Comparison of ENCODE assay signal across 12 cellular contexts in the genomic region with DNA sequence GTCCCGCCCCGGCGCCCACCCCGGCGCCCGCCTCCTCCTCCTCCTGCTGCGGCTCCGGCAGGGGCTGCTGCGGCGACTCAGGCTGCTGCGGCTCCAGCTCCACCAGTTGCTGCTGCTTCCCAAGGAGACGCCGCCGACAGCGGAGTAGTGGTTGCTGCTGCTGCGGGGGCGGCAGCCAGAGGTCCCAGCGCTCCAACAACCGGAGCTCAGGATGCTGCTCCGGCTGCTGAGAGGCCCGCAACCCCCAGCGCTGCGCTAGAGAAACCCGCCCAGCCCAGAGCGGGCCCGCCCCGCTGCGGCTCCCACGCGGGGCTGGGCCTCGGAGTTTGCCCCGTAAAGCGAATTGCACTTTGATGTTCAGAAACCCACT. TPM values are rescaled to one million over a fixed set of nuclear protein-coding genes. Genes with fewer than 3 reads are reported as not detected.
A peak's percentile ranks its signal among the peaks of the same experiment; 100 is the strongest.
DNase-seq lines count a peak whose midpoint lies in the region; ATAC-seq, FAIRE-seq and TF ChIP-seq lines count a peak whose summit lies in the region.
"Had no signal": no experiment of that assay in that cellular context is flagged by ENCODE, and none has a peak within 500 bp of the region (broad histone marks: within the 10 kb centered on the region; RNA-seq: fewer than 3 reads in every experiment).

No MANE protein-coding gene starts in this region.

- no peak for FAIRE-seq in K562 (lab: Jason Lieb, UNC)
- FAIRE-seq: TTC549 had no signal

- no peak overlapping the region for H3K4me2 ChIP-seq in K562 (ENCODE audit: insufficient read depth, low read length)

- no peaks in the 10 kb centered on the region; the same call in 1 of the 2 replicates for H4K20me1 ChIP-seq in K562 (replicated peaks; ENCODE audit: control insufficient read depth, insufficient read depth, low read length)

- H3K4me1 Mint-ChIP-seq in MCF 10A (ENCODE audit: insufficient read depth, unreplicated experiment), result peaks cover 15% of the 10 kb centered on the region
- peaks cover 2% of the 10 kb centered on the region for H3K4me1 Mint-ChIP-seq in activated naive CD4-positive, alpha-beta T cell treated with anti-CD3 and anti-CD28 coated beads for 36 hours (ENCODE audit: low read depth)

- H3K27me3 ChIP-seq in breast epithelium, result peaks cover 4 to 31% of the 10 kb centered on the region in 2 donors
- H3K27me3 ChIP-seq in K562 (ENCODE audit: control insufficient read depth in 2 of 2, insufficient read depth in 2 of 2, low read length in 2 of 2), result peaks cover 12 to 24% of the 10 kb centered on the region in 2 experiments; a peak in 3 of 5 replicates
- H3K27me3 ChIP-seq in transverse colon, result peaks cover 67% of the 10 kb centered on the region

- peak overlapping the region; percentile 5 to 59 (median 27) for H3K4me3 ChIP-seq in breast epithelium
- no peak overlapping the region for H3K4me3 ChIP-seq in K562
- H3K4me3 ChIP-seq in transverse colon, result peak overlapping the region in 3 of 4 donors; percentile 7 to 41 (median 22)

- H3K4me1 ChIP-seq in breast epithelium, result no peaks in the 10 kb centered on the region
- peaks cover 0 to 6% of the 10 kb centered on the region in 2 experiments; a peak in 1 of 5 replicates for H3K4me1 ChIP-seq in K562 (replicated peaks in 1 of 2; ENCODE audit: control insufficient read depth in 2 of 2, insufficient read depth in 2 of 2, low read length in 2 of 2)
- peaks cover 0 to 9% (median 8%) of the 10 kb centered on the region in 4 donors for H3K4me1 ChIP-seq in transverse colon

- no peaks in the 10 kb centered on the region for H3K9me3 Mint-ChIP-seq in MCF 10A (ENCODE audit: unreplicated experiment)
- H3K9me3 Mint-ChIP-seq in activated naive CD4-positive, alpha-beta T cell treated with anti-CD3 and anti-CD28 coated beads for 36 hours, result no peaks in the 10 kb centered on the region

- DNase-seq in breast epithelium (ENCODE audit: low spot score in 2 of 2) (no peak), MCF 10A (ENCODE audit: unreplicated experiment) (no peak), K562 (ENCODE audit: extremely low read depth in 1 of 4, low spot score in 3 of 4) (no peak), kidney tubule cell (ENCODE audit: low spot score) (peak; percentile 13), transverse colon (no peak), medulla oblongata (ENCODE audit: extremely low spot score) (no peak), activated T-cell treated with anti-CD3 and anti-CD28 coated beads for 4 hours (no peak)
- no peak for DNase-seq in activated naive CD4-positive, alpha-beta T cell treated with anti-CD3 and anti-CD28 coated beads for 36 hours
- DNase-seq: GF-D8, NCI-H187 treated with DMSO at 0.1 percent for 48 hours, spleen had no signal

- TF ChIP-seq POLR2A in breast epithelium (IDR thresholded peaks at IDR 0.05) (no peak), K562 (conservative IDR thresholded peaks at IDR 0.05) (no peak), transverse colon (IDR thresholded peaks at IDR 0.05) (no peak)

- BruUV-seq in MCF 10A (replicated peaks; lab: Mats Ljungman, UMichigan) (no TSS peak), K562 (replicated peaks; lab: Mats Ljungman, UMichigan) (no TSS peak)

- in situ Hi-C loops in K562 (cut with MboI), result no loop called here
- in situ Hi-C loops in transverse colon (cut with MboI; ENCODE audit: low pct_ligation_motif_present in 1 of 4, low pct_unique_long_range_greater_than_20kb in 1 of 4, low sequenced_read_pairs in 3 of 4), result no loop called here

- no peak for TF ChIP-seq RAD21 in K562 (CRISPR knock-in tag; conservative IDR thresholded peaks at IDR 0.05 in 1 of 2, IDR thresholded peaks at IDR 0.05 in 1 of 2)

- H3K36me3 Mint-ChIP-seq in MCF 10A (ENCODE audit: insufficient read depth, unreplicated experiment), result no peaks in the 10 kb centered on the region
- H3K36me3 Mint-ChIP-seq in activated naive CD4-positive, alpha-beta T cell treated with anti-CD3 and anti-CD28 coated beads for 36 hours (ENCODE audit: low read depth), result no peaks in the 10 kb centered on the region

- H3K27me3 Mint-ChIP-seq in MCF 10A (ENCODE audit: insufficient read depth, unreplicated experiment), result no peaks in the 10 kb centered on the region
- peaks cover 54% of the 10 kb centered on the region for H3K27me3 Mint-ChIP-seq in activated naive CD4-positive, alpha-beta T cell treated with anti-CD3 and anti-CD28 coated beads for 36 hours (ENCODE audit: low read depth)

- H3K27ac ChIP-seq in breast epithelium (no peak overlapping the region), K562 (ENCODE audit: extremely low read depth, low read depth, low read length) (no peak overlapping the region), transverse colon (no peak overlapping the region)
- H3K27ac ChIP-seq: spleen had no signal

- WGBS in K562 (ENCODE audit: insufficient coverage, low coverage, missing lambda C conversion rate), result 1% methylated on average over 16 of the region's 33 CpGs
- 3% methylated on average over 14 of the region's 33 CpGs; no CpG with 5 or more reads in 1 of the 2 donors for WGBS in transverse colon (ENCODE audit: low coverage in 1 of 2), 2 donors

- H3K9me3 ChIP-seq in breast epithelium (no peaks in the 10 kb centered on the region), K562 (replicated peaks; ENCODE audit: control insufficient read depth, insufficient read depth, low read depth, low read length) (no peaks in the 10 kb centered on the region), transverse colon (no peaks in the 10 kb centered on the region)
- H3K9me3 ChIP-seq: spleen had no signal

- TF ChIP-seq CTCF in breast epithelium (IDR thresholded peaks at IDR 0.05), result no peak
- TF ChIP-seq CTCF in MCF 10A (IDR thresholded peaks at IDR 0.05; ENCODE audit: unreplicated experiment), result no peak
- TF ChIP-seq CTCF in K562 (IDR thresholded peaks at IDR 0.05 in 2 of 3, conservative IDR thresholded peaks at IDR 0.05 in 1 of 3; ENCODE audit: insufficient read depth in 2 of 3, low read depth in 1 of 3, low read length in 3 of 3), result no peak
- TF ChIP-seq CTCF in transverse colon (IDR thresholded peaks at IDR 0.05), result no peak

- H3K9me1 ChIP-seq in K562 (ENCODE audit: control insufficient read depth, insufficient read depth, low read length), result no peaks in the 10 kb centered on the region

- no peak overlapping the region for H2AFZ ChIP-seq in K562 (ENCODE audit: low read depth, low read length)

- no peak overlapping the region for H3K9ac ChIP-seq in K562 (ENCODE audit: insufficient read depth in 1 of 2, low read depth in 2 of 2, low read length in 2 of 2)

- CTCF ChIA-PET in MCF 10A (lab: Yijun Ruan, JAX) (interaction anchor here (0.9 to 3.4 kb wide), 2 partner anchors 18 to 330 kb away, joined by 3 to 18 read pairs; no protein-coding TSS in a partner anchor), K562 (lab: Yijun Ruan, JAX; ENCODE audit: low intra/inter-chr PET ratio) (no interaction called here)
- CTCF ChIA-PET in activated naive CD4-positive, alpha-beta T cell treated with anti-CD3 and anti-CD28 coated beads for 36 hours (lab: Charles Lee), result interaction anchor here (0.9 kb wide), 1 partner anchor 74 kb away, joined by 3 read pairs; no protein-coding TSS in a partner anchor

- TF ChIP-seq EP300 in K562 (IDR thresholded peaks at IDR 0.05; ENCODE audit: low read length) (no peak), transverse colon (IDR thresholded peaks at IDR 0.05; ENCODE audit: low read depth) (no peak)

- POLR2A ChIA-PET in MCF 10A (lab: Yijun Ruan, JAX) (no interaction called here), K562 (lab: Yijun Ruan, JAX) (no interaction called here)

- no peak overlapping the region for H3K4me3 Mint-ChIP-seq in MCF 10A (ENCODE audit: unreplicated experiment)
- H3K4me3 Mint-ChIP-seq in activated naive CD4-positive, alpha-beta T cell treated with anti-CD3 and anti-CD28 coated beads for 36 hours, result no peak overlapping the region

- no peak; the same call in 2 of the 3 replicates for ATAC-seq in K562

- no peaks in the 10 kb centered on the region for H3K36me3 ChIP-seq in breast epithelium
- H3K36me3 ChIP-seq in K562 (ENCODE audit: control insufficient read depth, insufficient read depth, low read length), result no peaks in the 10 kb centered on the region
- H3K36me3 ChIP-seq in transverse colon, result no peaks in the 10 kb centered on the region
- H3K36me3 ChIP-seq: spleen had no signal

- H3K27ac Mint-ChIP-seq in MCF 10A (ENCODE audit: low read depth, unreplicated experiment), result no peak overlapping the region
- H3K27ac Mint-ChIP-seq in activated naive CD4-positive, alpha-beta T cell treated with anti-CD3 and anti-CD28 coated beads for 36 hours, result no peak overlapping the region

- intact Hi-C loops in breast epithelium (cut with DNase I; ENCODE audit: low total_unique reads) (no loop called here), MCF 10A (cut with micrococcal nuclease) (no loop called here), K562 (cut with micrococcal nuclease) (no loop called here), transverse colon (cut with DNase I; ENCODE audit: low total_unique reads) (no loop called here)
- intact Hi-C loops in activated naive CD4-positive, alpha-beta T cell treated with anti-CD3 and anti-CD28 coated beads for 36 hours (cut with micrococcal nuclease), result no loop called here

- H3K79me2 ChIP-seq in K562 (ENCODE audit: control insufficient read depth, insufficient read depth, low read length), result no peaks in the 10 kb centered on the region

RNA-seq across cellular contexts. Expression of a gene that starts 1.2 kb away (rescaled TPM):
- total RNA-seq in breast epithelium, result not detected
- not detected in 2 replicates for total RNA-seq in MCF 10A (2022)
- total RNA-seq in K562 (2011; cell fraction: chromatin; rRNA removed; ENCODE audit: low replicate concordance), result not detected in 2 replicates
- total RNA-seq in K562 (2011; cell fraction: nucleolus; rRNA removed), result not detected in 2 replicates
- total RNA-seq in K562 (2011; cell fraction: nucleoplasm; rRNA removed), result not detected in 2 replicates
- total RNA-seq in K562 (2014; rRNA removed), result not detected in 2 replicates
- not detected in 2 replicates for total RNA-seq in K562 (2014; rRNA removed; fragmentation: Illumina TruSeq; extraction: Trizol)
- not detected in 2 replicates for total RNA-seq in K562 (2015; rRNA removed; fragmentation: Illumina TruSeq; extraction: Trizol)
- total RNA-seq in K562 (2021), result not detected in 2 replicates
- not detected in 2 replicates for polyA plus RNA-seq in K562 (2011; rRNA removed)
- polyA plus RNA-seq in K562 (2011; cell fraction: cytosol; rRNA removed), result not detected in 2 replicates
- polyA plus RNA-seq in K562 (2011; cell fraction: nucleus; rRNA removed), result not detected in 2 replicates
- polyA plus RNA-seq in K562 (2012), result not detected in 2 replicates
- not detected in 2 replicates for polyA plus RNA-seq in K562 (2014; fragmentation: Illumina TruSeq; extraction: Trizol)
- not detected for polyA plus RNA-seq in K562 (2014; fragmentation: Nextera tagmentation; extraction: Ambion mirVana)
- polyA plus RNA-seq in K562 (2014; rRNA removed), result not detected in 2 replicates
- not detected in 2 replicates for polyA minus RNA-seq in K562 (2011; rRNA and poly(A)+ RNA removed)
- not detected in 2 replicates for polyA minus RNA-seq in K562 (2011; cell fraction: cytosol; rRNA and poly(A)+ RNA removed)
- not detected in 2 replicates for polyA minus RNA-seq in K562 (2011; cell fraction: nucleus; rRNA and poly(A)+ RNA removed)
- not detected for total RNA-seq in transverse colon
- not detected for total RNA-seq in activated naive CD4-positive, alpha-beta T cell treated with anti-CD3 and anti-CD28 coated beads for 36 hours
- total RNA-seq: spleen had no signal

RNA-seq across cellular contexts. Expression of a gene that starts 4.8 kb away (rescaled TPM):
- not detected for total RNA-seq in breast epithelium
- not detected in 2 replicates for total RNA-seq in MCF 10A (2022)
- not detected in 2 replicates for total RNA-seq in K562 (2011; cell fraction: chromatin; rRNA removed; ENCODE audit: low replicate concordance)
- not detected in 2 replicates for total RNA-seq in K562 (2011; cell fraction: nucleolus; rRNA removed)
- total RNA-seq in K562 (2011; cell fraction: nucleoplasm; rRNA removed), result not detected in 2 replicates
- not detected in 2 replicates for total RNA-seq in K562 (2014; rRNA removed)
- not detected in 2 replicates for total RNA-seq in K562 (2014; rRNA removed; fragmentation: Illumina TruSeq; extraction: Trizol)
- total RNA-seq in K562 (2015; rRNA removed; fragmentation: Illumina TruSeq; extraction: Trizol), result not detected in 2 replicates
- not detected in 2 replicates for total RNA-seq in K562 (2021)
- not detected in 2 replicates for polyA plus RNA-seq in K562 (2011; rRNA removed)
- not detected in 2 replicates for polyA plus RNA-seq in K562 (2011; cell fraction: cytosol; rRNA removed)
- polyA plus RNA-seq in K562 (2011; cell fraction: nucleus; rRNA removed), result not detected in 2 replicates
- polyA plus RNA-seq in K562 (2012), result not detected in 2 replicates
- polyA plus RNA-seq in K562 (2014; fragmentation: Illumina TruSeq; extraction: Trizol), result not detected in 2 replicates
- polyA plus RNA-seq in K562 (2014; fragmentation: Nextera tagmentation; extraction: Ambion mirVana), result not detected
- not detected in 2 replicates for polyA plus RNA-seq in K562 (2014; rRNA removed)
- not detected in 2 replicates for polyA minus RNA-seq in K562 (2011; rRNA and poly(A)+ RNA removed)
- not detected in 2 replicates for polyA minus RNA-seq in K562 (2011; cell fraction: cytosol; rRNA and poly(A)+ RNA removed)
- polyA minus RNA-seq in K562 (2011; cell fraction: nucleus; rRNA and poly(A)+ RNA removed), result not detected in 2 replicates
- not detected for total RNA-seq in transverse colon
- not detected for total RNA-seq in activated naive CD4-positive, alpha-beta T cell treated with anti-CD3 and anti-CD28 coated beads for 36 hours
- total RNA-seq: spleen had no signal
- polyA plus RNA-seq: spleen had no signal

RNA-seq across cellular contexts. Expression of a gene that starts 51.1 kb away (rescaled TPM):
- total RNA-seq in breast epithelium (not detected), MCF 10A (2022) (not detected in 2 replicates), K562 (2014; rRNA removed) (not detected in 2 replicates), K562 (2014; rRNA removed; fragmentation: Illumina TruSeq; extraction: Trizol) (not detected in 2 replicates), K562 (2015; rRNA removed; fragmentation: Illumina TruSeq; extraction: Trizol) (not detected in 2 replicates), K562 (2021) (not detected in 2 replicates), transverse colon (not detected)
- total RNA-seq in K562 (2011; cell fraction: chromatin; rRNA removed; ENCODE audit: low replicate concordance), result not detected in 2 replicates
- total RNA-seq in K562 (2011; cell fraction: nucleolus; rRNA removed), result not detected in 2 replicates
- total RNA-seq in K562 (2011; cell fraction: nucleoplasm; rRNA removed), result not detected in 2 replicates
- polyA plus RNA-seq in K562 (2011; rRNA removed) (not detected in 2 replicates), K562 (2014; fragmentation: Illumina TruSeq; extraction: Trizol) (not detected in 2 replicates), K562 (2014; fragmentation: Nextera tagmentation; extraction: Ambion mirVana) (not detected), K562 (2014; rRNA removed) (not detected in 2 replicates)
- polyA plus RNA-seq in K562 (2011; cell fraction: cytosol; rRNA removed), result not detected in 2 replicates
- not detected in 2 replicates for polyA plus RNA-seq in K562 (2011; cell fraction: nucleus; rRNA removed)
- not detected in 2 replicates for polyA plus RNA-seq in K562 (2012)
- polyA minus RNA-seq in K562 (2011; rRNA and poly(A)+ RNA removed), result not detected in 2 replicates
- polyA minus RNA-seq in K562 (2011; cell fraction: cytosol; rRNA and poly(A)+ RNA removed), result not detected in 2 replicates
- not detected in 2 replicates for polyA minus RNA-seq in K562 (2011; cell fraction: nucleus; rRNA and poly(A)+ RNA removed)
- not detected for total RNA-seq in activated naive CD4-positive, alpha-beta T cell treated with anti-CD3 and anti-CD28 coated beads for 36 hours
- total RNA-seq: spleen had no signal
- polyA plus RNA-seq: spleen had no signal
